26 cellular contexts compared by ENCODE assay signal in genomic region chr1:37159102-37159501, GRCh38.
DNase-seq lines count a peak whose midpoint lies in the region; ATAC-seq, FAIRE-seq and TF ChIP-seq lines count a peak whose summit lies in the region.
"Had no signal": no experiment of that assay in that cellular context is flagged by ENCODE, and none has a peak within 500 bp of the region (broad histone marks: within the 10 kb centered on the region; RNA-seq: fewer than 3 reads in every experiment).

No MANE protein-coding gene starts in this region.

- no peaks in the 10 kb centered on the region for H3K9me2 ChIP-seq in OCI-LY7 (ENCODE audit: insufficient read depth, low read length)
- H3K9me2 ChIP-seq: SK-N-SH had no signal

- CTCF ChIA-PET in HepG2 (lab: Yijun Ruan, JAX; ENCODE audit: low intra/inter-chr PET ratio, low total read pairs) (no interaction called here), OCI-LY7 (lab: Charles Lee; ENCODE audit: unreplicated experiment) (no interaction called here), HEK293T (lab: Yijun Ruan, JAX) (no interaction called here)

- H3K9me3 ChIP-seq in HepG2 (ENCODE audit: low read length) (no peaks in the 10 kb centered on the region), right lobe of liver (no peaks in the 10 kb centered on the region), OCI-LY7 (ENCODE audit: low read length) (no peaks in the 10 kb centered on the region), osteoblast (ENCODE audit: low read depth, low read length) (no peaks in the 10 kb centered on the region)
- H3K9me3 ChIP-seq: left lung, uterus had no signal

- H3K27me3 ChIP-seq in HepG2 (ENCODE audit: control insufficient read depth in 1 of 2, insufficient read depth in 2 of 2, low read length in 2 of 2): peaks cover 0 to 1% of the 10 kb centered on the region in 2 experiments; a peak in 2 of 5 replicates
- H3K27me3 ChIP-seq in right lobe of liver: no peaks in the 10 kb centered on the region
- no peaks in the 10 kb centered on the region for H3K27me3 ChIP-seq in osteoblast (ENCODE audit: insufficient read depth, low read length)

- no peaks in the 10 kb centered on the region for H3K4me1 ChIP-seq in HepG2 (ENCODE audit: insufficient read depth, low read length)
- H3K4me1 ChIP-seq in right lobe of liver: no peaks in the 10 kb centered on the region
- no peaks in the 10 kb centered on the region for H3K4me1 ChIP-seq in OCI-LY7 (ENCODE audit: insufficient read depth, low read length, poor library complexity, severe bottlenecking)
- no peaks in the 10 kb centered on the region for H3K4me1 ChIP-seq in osteoblast (ENCODE audit: insufficient read depth, low read length)
- H3K4me1 ChIP-seq: heart left ventricle, left lung, uterus had no signal

- no peak for FAIRE-seq in HepG2 (lab: Jason Lieb, UNC)
- FAIRE-seq: astrocyte had no signal

- H3K27ac ChIP-seq in HepG2 (ENCODE audit: extremely low read length, insufficient read depth, low read length) (no peak overlapping the region), right lobe of liver (no peak overlapping the region), OCI-LY7 (ENCODE audit: low read depth, low read length, poor library complexity, severe bottlenecking) (no peak overlapping the region), osteoblast (ENCODE audit: low read depth, low read length) (no peak overlapping the region)
- H3K27ac ChIP-seq: C4-2B, heart left ventricle, left lung, RWPE1, uterus had no signal

- intact Hi-C loops in HepG2 (cut with micrococcal nuclease; ENCODE audit: unreplicated experiment) (no loop called here), right lobe of liver (cut with DNase I) (no loop called here), OCI-LY7 (cut with micrococcal nuclease; ENCODE audit: unreplicated experiment) (no loop called here)

- no peak overlapping the region for H3K4me3 ChIP-seq in HepG2 (replicated peaks in 1 of 3; ENCODE audit: insufficient read depth in 1 of 3, low read depth in 2 of 3, low read length in 3 of 3)
- no peak overlapping the region for H3K4me3 ChIP-seq in right lobe of liver
- no peak overlapping the region for H3K4me3 ChIP-seq in OCI-LY7 (ENCODE audit: low read depth, low read length, poor library complexity, severe bottlenecking)
- no peak overlapping the region for H3K4me3 ChIP-seq in osteoblast (ENCODE audit: insufficient read depth, low read length)
- H3K4me3 ChIP-seq: heart left ventricle, left lung, smooth muscle cell, uterus had no signal

- TF ChIP-seq EP300 in HepG2 (IDR thresholded peaks at IDR 0.05; ENCODE audit: low read depth in 2 of 2, low read length in 2 of 2) (no peak), HepG2 (CRISPR knock-in tag; IDR thresholded peaks at IDR 0.05; ENCODE audit: borderline replicate concordance) (no peak)

- H3K36me3 ChIP-seq in HepG2 (replicated peaks in 1 of 2; ENCODE audit: control insufficient read depth in 1 of 2, insufficient read depth in 2 of 2, low read length in 2 of 2) (no peaks in the 10 kb centered on the region), right lobe of liver (no peaks in the 10 kb centered on the region), OCI-LY7 (ENCODE audit: insufficient read depth, low read length) (no peaks in the 10 kb centered on the region), osteoblast (ENCODE audit: insufficient read depth, low read length) (no peaks in the 10 kb centered on the region)
- H3K36me3 ChIP-seq: heart left ventricle, left lung, uterus had no signal

- no peak for DNase-seq in HepG2 (ENCODE audit: low spot score)
- DNase-seq in right lobe of liver: no peak
- peak; percentile 17 for DNase-seq in OCI-LY7 (ENCODE audit: low spot score)
- DNase-seq in iPS-NIHi11 (ENCODE audit: low spot score): peak; percentile 60
- DNase-seq in osteoblast (ENCODE audit: insufficient read length, low spot score, missing footprints): no peak
- DNase-seq in COR-L47 (lab: John Stamatoyannopoulos, UW): no peak
- no peak for DNase-seq in HEK293T (ENCODE audit: extremely low spot score)
- DNase-seq: activated CD4-positive, alpha-beta T cell treated with anti-CD3 and anti-CD28 coated beads, Interleukin-2, amount 10 ng/mL, durations not matched to agents 24 days and 14 days; activated naive CD8-positive, alpha-beta T cell treated with anti-CD3 and anti-CD28 coated beads, Interleukin-2, amount 10 ng/mL, durations not matched to agents 7 days and 5 days; Calu3; HCEC 1CT; heart left ventricle; left lung; midbrain; naive thymus-derived CD8-positive, alpha-beta T cell; NCI-H1417 treated with DMSO at 0.1 percent for 48 hours; NCI-H524 treated with DMSO at 0.1 percent for 48 hours; occipital lobe; SK-N-SH; stimulated activated CD4-positive, alpha-beta T cell treated with anti-CD3 and anti-CD28 coated beads, Interleukin-2, amount 100 ng/mL, for 24 hours; T-helper 2 cell; uterus had no signal

- BruUV-seq in HepG2 (replicated peaks; lab: Mats Ljungman, UMichigan) (no TSS peak), OCI-LY7 (replicated peaks; lab: Mats Ljungman, UMichigan) (no TSS peak)

- H3K4me2 ChIP-seq in HepG2 (ENCODE audit: low read depth, low read length): no peak overlapping the region
- H3K4me2 ChIP-seq in OCI-LY7 (ENCODE audit: low read length): no peak overlapping the region
- H3K4me2 ChIP-seq in osteoblast (ENCODE audit: insufficient read depth, low read length): no peak overlapping the region
- H3K4me2 ChIP-seq: SK-N-SH, smooth muscle cell had no signal

- H3K79me2 ChIP-seq in HepG2 (ENCODE audit: insufficient read depth, low read length): no peaks in the 10 kb centered on the region
- no peaks in the 10 kb centered on the region for H3K79me2 ChIP-seq in OCI-LY7 (ENCODE audit: insufficient read depth, low read depth, low read length)
- no peaks in the 10 kb centered on the region for H3K79me2 ChIP-seq in osteoblast (ENCODE audit: insufficient read depth, low read length)

- in situ Hi-C loops in HepG2 (cut with HindIII; ENCODE audit: extremely low pct_ligation_motif_present, low pct_unique_long_range_greater_than_20kb): no loop called here

- H2AFZ ChIP-seq in HepG2 (ENCODE audit: low read length) (no peak overlapping the region), OCI-LY7 (ENCODE audit: low read length) (no peak overlapping the region), osteoblast (ENCODE audit: low read length) (no peak overlapping the region)

- no peak for TF ChIP-seq RAD21 in HepG2 (CRISPR knock-in tag; IDR thresholded peaks at IDR 0.05)

- WGBS in HepG2 (ENCODE audit: low lambda C conversion rate): no CpG with 5 or more reads among the region's 1 CpG
- no CpG with 5 or more reads among the region's 1 CpG for WGBS in right lobe of liver (ENCODE audit: insufficient coverage, low coverage, low lambda C conversion rate, missing lambda C conversion rate)

- TF ChIP-seq POLR2A in HepG2 (IDR thresholded peaks at IDR 0.05; ENCODE audit: insufficient read depth in 1 of 2, low read depth in 2 of 2, low read length in 2 of 2) (no peak), right lobe of liver (IDR thresholded peaks at IDR 0.05) (no peak)

- POLR2A ChIA-PET in HepG2 (lab: Yijun Ruan, JAX): no interaction called here
- POLR2A ChIA-PET in OCI-LY7 (lab: Charles Lee): no interaction called here
- POLR2A ChIA-PET in HEK293T (lab: Yijun Ruan, JAX): no interaction called here

- ATAC-seq in HepG2: no peak
- ATAC-seq in right lobe of liver: no peak
- ATAC-seq: heart left ventricle; left lung; naive thymus-derived CD8-positive, alpha-beta T cell had no signal

- no peak overlapping the region for H3K9ac ChIP-seq in HepG2 (ENCODE audit: insufficient read depth, low read depth, low read length)
- H3K9ac ChIP-seq: SK-N-SH had no signal

- H4K20me1 ChIP-seq in HepG2 (ENCODE audit: insufficient read depth, low read length) (no peaks in the 10 kb centered on the region), OCI-LY7 (ENCODE audit: insufficient read depth, low read length) (no peaks in the 10 kb centered on the region), osteoblast (ENCODE audit: insufficient read depth, low read length) (no peaks in the 10 kb centered on the region)

- TF ChIP-seq CTCF in HepG2 (CRISPR knock-in tag; IDR thresholded peaks at IDR 0.05) (no peak), right lobe of liver (IDR thresholded peaks at IDR 0.05) (no peak), OCI-LY7 (conservative IDR thresholded peaks at IDR 0.05; ENCODE audit: low read length) (no peak), osteoblast (IDR thresholded peaks at IDR 0.05; ENCODE audit: extremely low read depth, low read depth, low read length) (no peak)

TF ChIP-seq in HepG2, 621 proteins besides CTCF, POLR2A, EP300 and RAD21:
- TF ChIP-seq, protein P1, sequence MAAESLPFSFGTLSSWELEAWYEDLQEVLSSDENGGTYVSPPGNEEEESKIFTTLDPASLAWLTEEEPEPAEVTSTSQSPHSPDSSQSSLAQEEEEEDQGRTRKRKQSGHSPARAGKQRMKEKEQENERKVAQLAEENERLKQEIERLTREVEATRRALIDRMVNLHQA (CRISPR knock-in tag; IDR thresholded peaks at IDR 0.05): no peak
- TF ChIP-seq DR1 (CRISPR knock-in tag; IDR thresholded peaks at IDR 0.05): no peak
- TF ChIP-seq NFYC (CRISPR knock-in tag; IDR thresholded peaks at IDR 0.05): 0 out of 2 replicates have a peak, but pooled peaks have one; percentile 26
- no peak for TF ChIP-seq ZNF567 (CRISPR knock-in tag; IDR thresholded peaks at IDR 0.05; ENCODE audit: borderline replicate concordance)
- TF ChIP-seq ZNF143 (CRISPR knock-in tag; IDR thresholded peaks at IDR 0.05): 0 out of 2 replicates have a peak, but pooled peaks have one; percentile 39
- no peak for TF ChIP-seq GFI1 (CRISPR knock-in tag; IDR thresholded peaks at IDR 0.05; ENCODE audit: borderline replicate concordance)

TF ChIP-seq in HEK293T, 16 proteins besides CTCF, POLR2A, EP300 and RAD21 (continues in another document):
- TF ChIP-seq LEF1 (IDR thresholded peaks at IDR 0.05; ENCODE audit: borderline replicate concordance) (no peak), L3MBTL2 (conservative IDR thresholded peaks at IDR 0.05) (no peak), ELF4 (IDR thresholded peaks at IDR 0.05) (no peak), CTBP1 (IDR thresholded peaks at IDR 0.05; ENCODE audit: borderline replicate concordance) (no peak), ZNF384 (IDR thresholded peaks at IDR 0.05) (no peak), ARNT (IDR thresholded peaks at IDR 0.05) (no peak), SP1 (IDR thresholded peaks at IDR 0.05) (no peak), FOXM1 (IDR thresholded peaks at IDR 0.05; ENCODE audit: borderline replicate concordance) (no peak), PKNOX1 (IDR thresholded peaks at IDR 0.05) (no peak), FOXA1 (IDR thresholded peaks at IDR 0.05) (no peak), FOXK2 (IDR thresholded peaks at IDR 0.05) (no peak), BHLHE40 (IDR thresholded peaks at IDR 0.05; ENCODE audit: borderline replicate concordance) (no peak)

Comparison
In these comparisons a context has a peak if more than half of its experiments do, and no peak if none do; other contexts are left out.
1. DNase-seq: peak in OCI-LY7 (single experiment) and iPS-NIHi11 (single experiment); none in HepG2 (single experiment), right lobe of liver (0 of 3), osteoblast (single experiment), COR-L47 (single experiment) and HEK293T (single experiment).